ENCODE assay signal across 10 cellular contexts in genomic region chr3:52195823-52196331, GRCh38. TPM values are rescaled to one million over a fixed set of nuclear protein-coding genes. Genes with fewer than 3 reads are reported as not detected.
A peak's percentile ranks its signal among the peaks of the same experiment; 100 is the strongest.
DNase-seq lines count a peak whose midpoint lies in the region; ATAC-seq, FAIRE-seq and TF ChIP-seq lines count a peak whose summit lies in the region.
"Had no signal": no experiment of that assay in that cellular context is flagged by ENCODE, and none has a peak within 500 bp of the region (broad histone marks: within the 10 kb centered on the region; RNA-seq: fewer than 3 reads in every experiment).

No MANE protein-coding gene starts in this region.

- peak; percentile 60 for DNase-seq in MG63
- DNase-seq in cardiac fibroblast (ENCODE audit: low read depth in 2 of 2), result peak; percentile 80 to 81
- DNase-seq in HepG2 (ENCODE audit: low spot score), result peak; percentile 61
- DNase-seq in upper lobe of right lung, result no peak
- no peak for DNase-seq in DMS53 (lab: John Stamatoyannopoulos, UW)
- DNase-seq in midbrain (lab: John Stamatoyannopoulos, UW), result no peak
- DNase-seq: erythroblast had no signal

- TF ChIP-seq POLR2A in HepG2 (IDR thresholded peaks at IDR 0.05; ENCODE audit: insufficient read depth in 1 of 2, low read depth in 2 of 2, low read length in 2 of 2), result no peak

- H3K4me1 ChIP-seq in HepG2 (ENCODE audit: insufficient read depth, low read length) (peaks cover 52% of the 10 kb centered on the region), upper lobe of right lung (peaks cover 64% of the 10 kb centered on the region)

- FAIRE-seq in HepG2 (lab: Jason Lieb, UNC), result no peak

- POLR2A ChIA-PET in HepG2 (lab: Yijun Ruan, JAX), result interaction anchor here (1.8 to 4.3 kb wide), 3 partner anchors 15 to 41 kb away, joined by 6 to 24 read pairs (median 12); partner anchors contain the start of gene POC1A

- H3K27me3 ChIP-seq in MG63, result no peaks in the 10 kb centered on the region
- peaks cover 0 to 8% of the 10 kb centered on the region in 2 experiments; a peak in 1 of 5 replicates for H3K27me3 ChIP-seq in HepG2 (ENCODE audit: control insufficient read depth in 1 of 2, insufficient read depth in 2 of 2, low read length in 2 of 2)
- H3K27me3 ChIP-seq in upper lobe of right lung, result no peaks in the 10 kb centered on the region
- H3K27me3 ChIP-seq: neural progenitor cell had no signal

- 34% methylated on average over 10 of the region's 10 CpGs for WGBS in HepG2 (ENCODE audit: low lambda C conversion rate)

- CTCF ChIA-PET in HepG2 (lab: Yijun Ruan, JAX; ENCODE audit: low intra/inter-chr PET ratio, low total read pairs), result no interaction called here

- H3K79me2 ChIP-seq in HepG2 (ENCODE audit: insufficient read depth, low read length), result peaks cover 11% of the 10 kb centered on the region

- H2AFZ ChIP-seq in HepG2 (ENCODE audit: low read length), result peak overlapping the region; percentile 58
- H2AFZ ChIP-seq: neural progenitor cell had no signal

- peak; percentile 6; the same call in 1 of the 3 replicates for ATAC-seq in HepG2
- ATAC-seq in upper lobe of right lung, result peak; percentile 49
- no peak for ATAC-seq in GM18498 (IDR thresholded peaks at IDR 0.05; ENCODE audit: unreplicated experiment)

- H3K27ac ChIP-seq in HepG2 (ENCODE audit: extremely low read length, insufficient read depth, low read length), result no peak overlapping the region
- H3K27ac ChIP-seq in upper lobe of right lung, result peak overlapping the region; percentile 90
- H3K27ac ChIP-seq: neural progenitor cell, SK-N-MC had no signal

- TF ChIP-seq CTCF in cardiac fibroblast (IDR thresholded peaks at IDR 0.05; ENCODE audit: low read depth, low read length), result no peak
- no peak for TF ChIP-seq CTCF in HepG2 (CRISPR knock-in tag; IDR thresholded peaks at IDR 0.05)
- no peak for TF ChIP-seq CTCF in upper lobe of right lung (IDR thresholded peaks at IDR 0.05)

- H3K4me2 ChIP-seq in HepG2 (ENCODE audit: low read depth, low read length), result peak overlapping the region; percentile 45
- H3K4me2 ChIP-seq: neural progenitor cell had no signal

- no peak overlapping the region for H3K9ac ChIP-seq in HepG2 (ENCODE audit: insufficient read depth, low read depth, low read length)
- H3K9ac ChIP-seq: neural progenitor cell had no signal

- no peak for TF ChIP-seq EP300 in HepG2 (IDR thresholded peaks at IDR 0.05; ENCODE audit: low read depth in 2 of 2, low read length in 2 of 2)
- no peak for TF ChIP-seq EP300 in HepG2 (CRISPR knock-in tag; IDR thresholded peaks at IDR 0.05; ENCODE audit: borderline replicate concordance)

- in situ Hi-C loops in HepG2 (cut with HindIII; ENCODE audit: extremely low pct_ligation_motif_present, low pct_unique_long_range_greater_than_20kb), result no loop called here

- no peak for TF ChIP-seq RAD21 in HepG2 (CRISPR knock-in tag; IDR thresholded peaks at IDR 0.05)

- no TSS peak for BruUV-seq in HepG2 (replicated peaks; lab: Mats Ljungman, UMichigan)

- H3K9me3 ChIP-seq in MG63, result no peaks in the 10 kb centered on the region
- H3K9me3 ChIP-seq in HepG2 (ENCODE audit: low read length), result no peaks in the 10 kb centered on the region
- no peaks in the 10 kb centered on the region for H3K9me3 ChIP-seq in upper lobe of right lung

- peaks cover 3% of the 10 kb centered on the region; the same call in 1 of the 2 replicates for H3K36me3 ChIP-seq in MG63
- H3K36me3 ChIP-seq in HepG2 (replicated peaks in 1 of 2; ENCODE audit: control insufficient read depth in 1 of 2, insufficient read depth in 2 of 2, low read length in 2 of 2), result peaks cover 0 to 4% of the 10 kb centered on the region in 2 experiments; a peak in 1 of 5 replicates
- peaks cover 6% of the 10 kb centered on the region for H3K36me3 ChIP-seq in upper lobe of right lung

- H4K20me1 ChIP-seq in HepG2 (ENCODE audit: insufficient read depth, low read length), result no peaks in the 10 kb centered on the region

- no peak overlapping the region for H3K4me3 ChIP-seq in MG63
- H3K4me3 ChIP-seq in cardiac fibroblast (replicated peaks in 1 of 2; ENCODE audit: low read depth in 2 of 2, low read length in 2 of 2), result no peak overlapping the region
- H3K4me3 ChIP-seq in HepG2 (replicated peaks in 1 of 3; ENCODE audit: insufficient read depth in 1 of 3, low read depth in 2 of 3, low read length in 3 of 3), result peak overlapping the region in 1 of 3 experiments; percentile 18; a peak in 1 of 6 replicates
- no peak overlapping the region for H3K4me3 ChIP-seq in upper lobe of right lung
- H3K4me3 ChIP-seq: neural progenitor cell, SK-N-MC had no signal

- intact Hi-C loops in HepG2 (cut with micrococcal nuclease; ENCODE audit: unreplicated experiment), result no loop called here
- intact Hi-C loops in upper lobe of right lung (cut with DNase I), result no loop called here

RNA-seq across cellular contexts. Expression of gene ALAS1, which starts 2.1 kb away (rescaled TPM):
- total RNA-seq in MG63 (2014; rRNA removed; shearing (Covaris generic); ENCODE audit: low replicate concordance), result 33.7 and 34.0 TPM in 2 replicates
- total RNA-seq in HepG2 (2016; rRNA removed; fragmentation: Illumina TruSeq; extraction: Trizol) (36.0 and 40.2 TPM in 2 replicates), upper lobe of right lung (78.9 TPM)
- total RNA-seq in HepG2 (2016; cell fraction: cytosol; rRNA removed; fragmentation: Illumina TruSeq; extraction: Trizol; ENCODE audit: low read depth), result 9.6 and 11.6 TPM in 2 replicates
- 33.6 and 35.3 TPM in 2 replicates for total RNA-seq in HepG2 (2016; cell fraction: insoluble cytoplasmic fraction; rRNA removed; fragmentation: Illumina TruSeq; extraction: Trizol)
- 14.0 and 14.5 TPM in 2 replicates for total RNA-seq in HepG2 (2016; cell fraction: membrane; rRNA removed; fragmentation: Illumina TruSeq; extraction: Trizol)
- total RNA-seq in HepG2 (2016; cell fraction: nucleus; rRNA removed; fragmentation: Illumina TruSeq; extraction: Trizol), result 16.9 and 18.1 TPM in 2 replicates
- polyA plus RNA-seq in HepG2 (2011; rRNA removed), result 39.0 and 43.2 TPM in 2 replicates
- polyA plus RNA-seq in HepG2 (2011; cell fraction: cytosol; rRNA removed), result 41.2 and 50.6 TPM in 2 replicates
- 30.0 and 30.9 TPM in 2 replicates for polyA plus RNA-seq in HepG2 (2011; cell fraction: nucleus; rRNA removed)
- 19.8 and 27.7 TPM in 2 replicates for polyA plus RNA-seq in HepG2 (2012)
- 3.9 and 4.3 TPM in 2 replicates for polyA plus RNA-seq in HepG2 (2016; cell fraction: cytosol; fragmentation: Illumina TruSeq; extraction: Trizol; ENCODE audit: low read depth)
- 27.6 and 42.4 TPM in 2 replicates for polyA plus RNA-seq in HepG2 (2016; cell fraction: insoluble cytoplasmic fraction; fragmentation: Illumina TruSeq; extraction: Trizol; ENCODE audit: low read depth)
- 6.8 and 7.1 TPM in 2 replicates for polyA plus RNA-seq in HepG2 (2016; cell fraction: membrane; fragmentation: Illumina TruSeq; extraction: Trizol; ENCODE audit: low read depth)
- polyA plus RNA-seq in HepG2 (2016; cell fraction: nucleus; fragmentation: Illumina TruSeq; extraction: Trizol; ENCODE audit: insufficient read depth, low read depth), result 26.7 and 30.3 TPM in 2 replicates
- 49.6 and 54.7 TPM in 2 replicates for polyA minus RNA-seq in HepG2 (2011; rRNA and poly(A)+ RNA removed; ENCODE audit: low replicate concordance)
- 23.9 and 26.4 TPM in 2 replicates for polyA minus RNA-seq in HepG2 (2011; cell fraction: cytosol; rRNA and poly(A)+ RNA removed)
- 17.3 and 19.0 TPM in 2 replicates for polyA minus RNA-seq in HepG2 (2011; cell fraction: nucleus; rRNA and poly(A)+ RNA removed)

RNA-seq across cellular contexts. Expression of gene TLR9, which starts 29.6 kb away (rescaled TPM):
- not detected in 2 replicates for total RNA-seq in MG63 (2014; rRNA removed; shearing (Covaris generic); ENCODE audit: low replicate concordance)
- total RNA-seq in HepG2 (2016; rRNA removed; fragmentation: Illumina TruSeq; extraction: Trizol) (not detected in 2 replicates), upper lobe of right lung (0.87 TPM)
- not detected in 2 replicates for total RNA-seq in HepG2 (2016; cell fraction: cytosol; rRNA removed; fragmentation: Illumina TruSeq; extraction: Trizol; ENCODE audit: low read depth)
- total RNA-seq in HepG2 (2016; cell fraction: insoluble cytoplasmic fraction; rRNA removed; fragmentation: Illumina TruSeq; extraction: Trizol), result not detected in 2 replicates
- not detected in 2 replicates for total RNA-seq in HepG2 (2016; cell fraction: membrane; rRNA removed; fragmentation: Illumina TruSeq; extraction: Trizol)
- not detected in 2 replicates for total RNA-seq in HepG2 (2016; cell fraction: nucleus; rRNA removed; fragmentation: Illumina TruSeq; extraction: Trizol)
- polyA plus RNA-seq in HepG2 (2011; rRNA removed), result 0.08 TPM in 1 of 2 replicates, not detected in the other
- polyA plus RNA-seq in HepG2 (2011; cell fraction: cytosol; rRNA removed), result 0.01 TPM in 2 replicates
- 0.88 and 0.95 TPM in 2 replicates for polyA plus RNA-seq in HepG2 (2011; cell fraction: nucleus; rRNA removed)
- 0.31 TPM in 1 of 2 replicates, not detected in the other for polyA plus RNA-seq in HepG2 (2012)
- not detected in 2 replicates for polyA plus RNA-seq in HepG2 (2016; cell fraction: cytosol; fragmentation: Illumina TruSeq; extraction: Trizol; ENCODE audit: low read depth)
- not detected in 2 replicates for polyA plus RNA-seq in HepG2 (2016; cell fraction: insoluble cytoplasmic fraction; fragmentation: Illumina TruSeq; extraction: Trizol; ENCODE audit: low read depth)
- polyA plus RNA-seq in HepG2 (2016; cell fraction: membrane; fragmentation: Illumina TruSeq; extraction: Trizol; ENCODE audit: low read depth), result not detected in 2 replicates
- polyA plus RNA-seq in HepG2 (2016; cell fraction: nucleus; fragmentation: Illumina TruSeq; extraction: Trizol; ENCODE audit: insufficient read depth, low read depth), result not detected in 2 replicates
- 0.14 TPM in 1 of 2 replicates, not detected in the other for polyA minus RNA-seq in HepG2 (2011; rRNA and poly(A)+ RNA removed; ENCODE audit: low replicate concordance)
- polyA minus RNA-seq in HepG2 (2011; cell fraction: cytosol; rRNA and poly(A)+ RNA removed), result not detected in 2 replicates
- polyA minus RNA-seq in HepG2 (2011; cell fraction: nucleus; rRNA and poly(A)+ RNA removed), result 0.25 and 0.26 TPM in 2 replicates

RNA-seq across cellular contexts. Expression of gene POC1A, which starts 41.7 kb away (rescaled TPM):
- total RNA-seq in MG63 (2014; rRNA removed; shearing (Covaris generic); ENCODE audit: low replicate concordance), result 14.2 and 19.8 TPM in 2 replicates
- 20.0 and 22.5 TPM in 2 replicates for total RNA-seq in HepG2 (2016; rRNA removed; fragmentation: Illumina TruSeq; extraction: Trizol)
- total RNA-seq in HepG2 (2016; cell fraction: cytosol; rRNA removed; fragmentation: Illumina TruSeq; extraction: Trizol; ENCODE audit: low read depth), result 13.9 and 15.5 TPM in 2 replicates
- 20.6 and 21.0 TPM in 2 replicates for total RNA-seq in HepG2 (2016; cell fraction: insoluble cytoplasmic fraction; rRNA removed; fragmentation: Illumina TruSeq; extraction: Trizol)
- 24.6 and 24.9 TPM in 2 replicates for total RNA-seq in HepG2 (2016; cell fraction: membrane; rRNA removed; fragmentation: Illumina TruSeq; extraction: Trizol)
- 11.2 and 11.3 TPM in 2 replicates for total RNA-seq in HepG2 (2016; cell fraction: nucleus; rRNA removed; fragmentation: Illumina TruSeq; extraction: Trizol)
- polyA plus RNA-seq in HepG2 (2011; rRNA removed), result 12.6 and 14.6 TPM in 2 replicates
- polyA plus RNA-seq in HepG2 (2011; cell fraction: cytosol; rRNA removed), result 9.9 and 16.4 TPM in 2 replicates
- polyA plus RNA-seq in HepG2 (2011; cell fraction: nucleus; rRNA removed), result 9.4 and 12.5 TPM in 2 replicates
- 5.8 and 9.6 TPM in 2 replicates for polyA plus RNA-seq in HepG2 (2012)
- 18.4 and 20.8 TPM in 2 replicates for polyA plus RNA-seq in HepG2 (2016; cell fraction: cytosol; fragmentation: Illumina TruSeq; extraction: Trizol; ENCODE audit: low read depth)
- 22.6 and 26.9 TPM in 2 replicates for polyA plus RNA-seq in HepG2 (2016; cell fraction: insoluble cytoplasmic fraction; fragmentation: Illumina TruSeq; extraction: Trizol; ENCODE audit: low read depth)
- polyA plus RNA-seq in HepG2 (2016; cell fraction: membrane; fragmentation: Illumina TruSeq; extraction: Trizol; ENCODE audit: low read depth), result 23.5 and 25.2 TPM in 2 replicates
- polyA plus RNA-seq in HepG2 (2016; cell fraction: nucleus; fragmentation: Illumina TruSeq; extraction: Trizol; ENCODE audit: insufficient read depth, low read depth), result 16.5 and 16.9 TPM in 2 replicates
- polyA minus RNA-seq in HepG2 (2011; rRNA and poly(A)+ RNA removed; ENCODE audit: low replicate concordance), result 35.8 and 64.7 TPM in 2 replicates
- 4.6 and 7.1 TPM in 2 replicates for polyA minus RNA-seq in HepG2 (2011; cell fraction: cytosol; rRNA and poly(A)+ RNA removed)
- polyA minus RNA-seq in HepG2 (2011; cell fraction: nucleus; rRNA and poly(A)+ RNA removed), result 8.0 TPM in 2 replicates
- total RNA-seq in upper lobe of right lung, result 2.5 TPM

RNA-seq across cellular contexts. Expression of gene TWF2, which starts 43.1 kb away (rescaled TPM):
- total RNA-seq in MG63 (2014; rRNA removed; shearing (Covaris generic); ENCODE audit: low replicate concordance), result 37.4 and 100 TPM in 2 replicates
- total RNA-seq in HepG2 (2016; rRNA removed; fragmentation: Illumina TruSeq; extraction: Trizol) (45.5 and 49.1 TPM in 2 replicates), upper lobe of right lung (50.4 TPM)
- 9.3 and 10.4 TPM in 2 replicates for total RNA-seq in HepG2 (2016; cell fraction: cytosol; rRNA removed; fragmentation: Illumina TruSeq; extraction: Trizol; ENCODE audit: low read depth)
- 46.7 and 47.5 TPM in 2 replicates for total RNA-seq in HepG2 (2016; cell fraction: insoluble cytoplasmic fraction; rRNA removed; fragmentation: Illumina TruSeq; extraction: Trizol)
- 18.1 and 19.8 TPM in 2 replicates for total RNA-seq in HepG2 (2016; cell fraction: membrane; rRNA removed; fragmentation: Illumina TruSeq; extraction: Trizol)
- total RNA-seq in HepG2 (2016; cell fraction: nucleus; rRNA removed; fragmentation: Illumina TruSeq; extraction: Trizol), result 19.0 and 20.5 TPM in 2 replicates
- 108 and 123 TPM in 2 replicates for polyA plus RNA-seq in HepG2 (2011; rRNA removed)
- 139 and 201 TPM in 2 replicates for polyA plus RNA-seq in HepG2 (2011; cell fraction: cytosol; rRNA removed)
- polyA plus RNA-seq in HepG2 (2011; cell fraction: nucleus; rRNA removed), result 105 and 112 TPM in 2 replicates
- 63.2 and 85.2 TPM in 2 replicates for polyA plus RNA-seq in HepG2 (2012)
- polyA plus RNA-seq in HepG2 (2016; cell fraction: cytosol; fragmentation: Illumina TruSeq; extraction: Trizol; ENCODE audit: low read depth), result 10.6 and 11.3 TPM in 2 replicates
- polyA plus RNA-seq in HepG2 (2016; cell fraction: insoluble cytoplasmic fraction; fragmentation: Illumina TruSeq; extraction: Trizol; ENCODE audit: low read depth), result 55.3 and 58.3 TPM in 2 replicates
- polyA plus RNA-seq in HepG2 (2016; cell fraction: membrane; fragmentation: Illumina TruSeq; extraction: Trizol; ENCODE audit: low read depth), result 16.1 and 16.9 TPM in 2 replicates
- 37.2 and 39.4 TPM in 2 replicates for polyA plus RNA-seq in HepG2 (2016; cell fraction: nucleus; fragmentation: Illumina TruSeq; extraction: Trizol; ENCODE audit: insufficient read depth, low read depth)
- polyA minus RNA-seq in HepG2 (2011; rRNA and poly(A)+ RNA removed; ENCODE audit: low replicate concordance), result 46.6 and 135 TPM in 2 replicates
- 84.6 and 87.5 TPM in 2 replicates for polyA minus RNA-seq in HepG2 (2011; cell fraction: cytosol; rRNA and poly(A)+ RNA removed)
- polyA minus RNA-seq in HepG2 (2011; cell fraction: nucleus; rRNA and poly(A)+ RNA removed), result 18.5 and 25.0 TPM in 2 replicates

RNA-seq across cellular contexts. Expression of gene PPM1M, which starts 49.7 kb away (rescaled TPM):
- 7.9 and 16.2 TPM in 2 replicates for total RNA-seq in MG63 (2014; rRNA removed; shearing (Covaris generic); ENCODE audit: low replicate concordance)
- total RNA-seq in HepG2 (2016; rRNA removed; fragmentation: Illumina TruSeq; extraction: Trizol), result 1.5 and 2.5 TPM in 2 replicates
- total RNA-seq in HepG2 (2016; cell fraction: cytosol; rRNA removed; fragmentation: Illumina TruSeq; extraction: Trizol; ENCODE audit: low read depth), result 0.91 and 1.1 TPM in 2 replicates
- total RNA-seq in HepG2 (2016; cell fraction: insoluble cytoplasmic fraction; rRNA removed; fragmentation: Illumina TruSeq; extraction: Trizol), result 2.2 and 2.4 TPM in 2 replicates
- 2.7 and 3.5 TPM in 2 replicates for total RNA-seq in HepG2 (2016; cell fraction: membrane; rRNA removed; fragmentation: Illumina TruSeq; extraction: Trizol)
- total RNA-seq in HepG2 (2016; cell fraction: nucleus; rRNA removed; fragmentation: Illumina TruSeq; extraction: Trizol), result 2.0 and 2.1 TPM in 2 replicates
- 5.9 and 6.9 TPM in 2 replicates for polyA plus RNA-seq in HepG2 (2011; rRNA removed)
- polyA plus RNA-seq in HepG2 (2011; cell fraction: cytosol; rRNA removed), result 4.4 and 5.2 TPM in 2 replicates
- 20.6 and 21.3 TPM in 2 replicates for polyA plus RNA-seq in HepG2 (2011; cell fraction: nucleus; rRNA removed)
- polyA plus RNA-seq in HepG2 (2012), result 4.0 and 4.5 TPM in 2 replicates
- polyA plus RNA-seq in HepG2 (2016; cell fraction: cytosol; fragmentation: Illumina TruSeq; extraction: Trizol; ENCODE audit: low read depth), result 0.99 and 1.1 TPM in 2 replicates
- 2.0 and 2.3 TPM in 2 replicates for polyA plus RNA-seq in HepG2 (2016; cell fraction: insoluble cytoplasmic fraction; fragmentation: Illumina TruSeq; extraction: Trizol; ENCODE audit: low read depth)
- polyA plus RNA-seq in HepG2 (2016; cell fraction: membrane; fragmentation: Illumina TruSeq; extraction: Trizol; ENCODE audit: low read depth), result 2.3 and 2.5 TPM in 2 replicates
- 3.6 and 4.3 TPM in 2 replicates for polyA plus RNA-seq in HepG2 (2016; cell fraction: nucleus; fragmentation: Illumina TruSeq; extraction: Trizol; ENCODE audit: insufficient read depth, low read depth)
- 8.9 and 14.9 TPM in 2 replicates for polyA minus RNA-seq in HepG2 (2011; rRNA and poly(A)+ RNA removed; ENCODE audit: low replicate concordance)
- polyA minus RNA-seq in HepG2 (2011; cell fraction: cytosol; rRNA and poly(A)+ RNA removed), result 1.5 and 1.9 TPM in 2 replicates
- polyA minus RNA-seq in HepG2 (2011; cell fraction: nucleus; rRNA and poly(A)+ RNA removed), result 2.7 and 3.7 TPM in 2 replicates
- 44.0 TPM for total RNA-seq in upper lobe of right lung

Comparison
In these comparisons a context has a peak if more than half of its experiments do, and no peak if none do; other contexts are left out.
1. DNase-seq: peak in MG63 (single experiment), cardiac fibroblast (2 of 2) and HepG2 (single experiment); none in upper lobe of right lung (single experiment), DMS53 (single experiment) and midbrain (single experiment).